In genomic region chr19:10416083-10416379, GRCh38 we compare ENCODE assay signal across 8 cellular contexts. TPM values are rescaled to one million over a fixed set of nuclear protein-coding genes. Genes with fewer than 3 reads are reported as not detected.
A peak's percentile ranks its signal among the peaks of the same experiment; 100 is the strongest.
DNase-seq lines count a peak whose midpoint lies in the region; ATAC-seq and TF ChIP-seq lines count a peak whose summit lies in the region.

No MANE protein-coding gene starts in this region.

- BruUV-seq in MCF 10A (replicated peaks; lab: Mats Ljungman, UMichigan), result no TSS peak

- H3K4me3 ChIP-seq in breast epithelium, result peak overlapping the region; percentile 24 to 69 (median 48)
- peak overlapping the region; percentile 45 to 58 for H3K4me3 ChIP-seq in ascending aorta
- peak overlapping the region in 2 of 3 donors; percentile 35 to 53 for H3K4me3 ChIP-seq in liver (ENCODE audit: low read depth in 1 of 3, low read length in 3 of 3)
- peak overlapping the region; percentile 40 to 56 (median 50) for H3K4me3 ChIP-seq in upper lobe of left lung

- H3K36me3 Mint-ChIP-seq in MCF 10A (ENCODE audit: insufficient read depth, unreplicated experiment), result no peaks in the 10 kb centered on the region

- ATAC-seq in upper lobe of left lung (ENCODE audit: low FRiP score in 2 of 2) (no peak), GM19351 (IDR thresholded peaks at IDR 0.05; ENCODE audit: unreplicated experiment) (no peak), HG03571 (IDR thresholded peaks at IDR 0.05; ENCODE audit: unreplicated experiment) (no peak)

- H3K27me3 ChIP-seq in breast epithelium, result peaks cover 20 to 42% of the 10 kb centered on the region in 2 donors
- peaks cover 36% of the 10 kb centered on the region for H3K27me3 ChIP-seq in ascending aorta
- peaks cover 0 to 8% (median 3%) of the 10 kb centered on the region in 4 donors for H3K27me3 ChIP-seq in liver (ENCODE audit: control insufficient read depth in 4 of 4, insufficient read depth in 4 of 4, low read length in 3 of 4)
- peaks cover 2 to 46% (median 29%) of the 10 kb centered on the region in 4 donors for H3K27me3 ChIP-seq in upper lobe of left lung

- DNase-seq in breast epithelium (ENCODE audit: low spot score in 2 of 2), result no peak
- DNase-seq in MCF 10A (ENCODE audit: unreplicated experiment), result no peak
- no peak for DNase-seq in ascending aorta (ENCODE audit: low spot score in 2 of 2)
- DNase-seq in upper lobe of left lung, result no peak
- no peak for DNase-seq in NK-92 (lab: John Stamatoyannopoulos, UW; ENCODE audit: unreplicated experiment)

- peak overlapping the region in 1 of 2 donors; percentile 36 for H3K9ac ChIP-seq in liver (ENCODE audit: low read depth in 1 of 2, low read length in 2 of 2)

- no peak for TF ChIP-seq RAD21 in liver (IDR thresholded peaks at IDR 0.05)

- CTCF ChIA-PET in MCF 10A (lab: Yijun Ruan, JAX), result interaction anchor here (1.2 to 6.4 kb wide), 3 partner anchors 8 to 19 kb away, joined by 5 to 74 read pairs (median 6); partner anchors contain the start of gene CDC37

- no peak overlapping the region for H3K27ac ChIP-seq in breast epithelium
- no peak overlapping the region for H3K27ac ChIP-seq in ascending aorta
- H3K27ac ChIP-seq in liver (ENCODE audit: low read depth in 1 of 2, low read length in 2 of 2), result no peak overlapping the region
- H3K27ac ChIP-seq in upper lobe of left lung, result peak overlapping the region; percentile 19 to 77 (median 49)

- intact Hi-C loops in breast epithelium (cut with DNase I; ENCODE audit: low total_unique reads), result loop anchor here (5.0 kb wide), 1 partner anchor 1869 kb away; no protein-coding TSS in a partner anchor
- intact Hi-C loops in MCF 10A (cut with micrococcal nuclease), result no loop called here
- intact Hi-C loops in ascending aorta (cut with DNase I), result no loop called here

- H3K27me3 Mint-ChIP-seq in MCF 10A (ENCODE audit: insufficient read depth, unreplicated experiment), result peaks cover 28% of the 10 kb centered on the region

- TF ChIP-seq CTCF in breast epithelium (IDR thresholded peaks at IDR 0.05) (no peak), MCF 10A (IDR thresholded peaks at IDR 0.05; ENCODE audit: unreplicated experiment) (no peak), ascending aorta (IDR thresholded peaks at IDR 0.05) (no peak), liver (IDR thresholded peaks at IDR 0.05; ENCODE audit: low read depth, low read length, missing input control) (no peak), upper lobe of left lung (IDR thresholded peaks at IDR 0.05) (no peak)

- no peak for TF ChIP-seq POLR2A in breast epithelium (IDR thresholded peaks at IDR 0.05)
- no peak for TF ChIP-seq POLR2A in upper lobe of left lung (IDR thresholded peaks at IDR 0.05)

- POLR2A ChIA-PET in MCF 10A (lab: Yijun Ruan, JAX), result no interaction called here

- H3K4me1 ChIP-seq in breast epithelium, result peaks cover 8 to 14% of the 10 kb centered on the region in 2 donors
- H3K4me1 ChIP-seq in ascending aorta, result peaks cover 20 to 23% of the 10 kb centered on the region in 2 donors
- peaks cover 5 to 25% (median 13%) of the 10 kb centered on the region in 4 donors for H3K4me1 ChIP-seq in liver (ENCODE audit: control insufficient read depth in 4 of 4, insufficient read depth in 4 of 4, low read length in 3 of 4)
- peaks cover 38 to 60% (median 45%) of the 10 kb centered on the region in 4 donors for H3K4me1 ChIP-seq in upper lobe of left lung

- H3K36me3 ChIP-seq in breast epithelium (no peaks in the 10 kb centered on the region), ascending aorta (no peaks in the 10 kb centered on the region), liver (ENCODE audit: control insufficient read depth in 4 of 4, insufficient read depth in 3 of 4, low read depth in 1 of 4, low read length in 3 of 4) (no peaks in the 10 kb centered on the region), upper lobe of left lung (no peaks in the 10 kb centered on the region)

- H3K9me3 ChIP-seq in breast epithelium, result no peaks in the 10 kb centered on the region
- peaks cover 0 to 6% of the 10 kb centered on the region in 2 donors for H3K9me3 ChIP-seq in ascending aorta
- H3K9me3 ChIP-seq in liver (ENCODE audit: control insufficient read depth in 4 of 4, low read length in 3 of 4), result no peaks in the 10 kb centered on the region
- H3K9me3 ChIP-seq in upper lobe of left lung, result peaks cover 0 to 3% (median 1%) of the 10 kb centered on the region in 4 donors

- H3K4me1 Mint-ChIP-seq in MCF 10A (ENCODE audit: insufficient read depth, unreplicated experiment), result peaks cover 25% of the 10 kb centered on the region

- TF ChIP-seq EP300 in upper lobe of left lung (IDR thresholded peaks at IDR 0.05), result no peak

- H3K4me3 Mint-ChIP-seq in MCF 10A (ENCODE audit: unreplicated experiment), result no peak overlapping the region

- WGBS in liver, result 3% methylated on average over 9 of the region's 9 CpGs
- WGBS in upper lobe of left lung, 2 donors, result 0 to 3% methylated on average over 4 to 9 of the region's 9 CpGs

- H3K9me3 Mint-ChIP-seq in MCF 10A (ENCODE audit: unreplicated experiment), result no peaks in the 10 kb centered on the region

- H3K27ac Mint-ChIP-seq in MCF 10A (ENCODE audit: low read depth, unreplicated experiment), result no peak overlapping the region

TF ChIP-seq in liver, 16 proteins besides CTCF, POLR2A, EP300 and RAD21 (continues in another document):
- TF ChIP-seq NR2F2 (IDR thresholded peaks at IDR 0.05), result no peak
- no peak for TF ChIP-seq ZBTB33 (IDR thresholded peaks at IDR 0.05)
- TF ChIP-seq TAF1 (conservative IDR thresholded peaks at IDR 0.05), result no peak
- no peak for TF ChIP-seq ATF3 (IDR thresholded peaks at IDR 0.05)
- TF ChIP-seq FOXA1 (IDR thresholded peaks at IDR 0.05), result no peak
- no peak for TF ChIP-seq YY1 (IDR thresholded peaks at IDR 0.05)
- no peak for TF ChIP-seq EGR1 (IDR thresholded peaks at IDR 0.05; ENCODE audit: low read depth in 2 of 2)
- TF ChIP-seq FOXA2 (IDR thresholded peaks at IDR 0.05), result no peak
- no peak for TF ChIP-seq HNF4A (conservative IDR thresholded peaks at IDR 0.05)
- TF ChIP-seq REST (IDR thresholded peaks at IDR 0.05), result no peak
- TF ChIP-seq GABPA (IDR thresholded peaks at IDR 0.05 in 1 of 2, conservative IDR thresholded peaks at IDR 0.05 in 1 of 2), result no peak
- no peak for TF ChIP-seq HNF4G (IDR thresholded peaks at IDR 0.05)
- no peak for TF ChIP-seq JUND (IDR thresholded peaks at IDR 0.05)

RNA-seq across cellular contexts. Expression of gene PDE4A, which starts 4.3 kb away (rescaled TPM):
- 10 to 100 TPM in 2 of 3 donors, 1 to 10 TPM in 1; 5.6 to 20.3 (median 12.1) TPM for total RNA-seq in breast epithelium
- total RNA-seq in MCF 10A (2022), result 0.42 and 0.49 TPM in 2 replicates
- 59.9 TPM for total RNA-seq in ascending aorta
- total RNA-seq in liver, result 1 to 10 TPM; 1.1 to 2.3 TPM
- 1 to 10 TPM in 1 of 2 donors, under 1 TPM in 1; 0.90 to 1.5 TPM for polyA plus RNA-seq in liver
- 10 to 100 TPM; 22.8 to 38.2 (median 31.2) TPM for total RNA-seq in upper lobe of left lung

RNA-seq across cellular contexts. Expression of gene CDC37, which starts 12.7 kb away (rescaled TPM):
- 100 to 1,000 TPM; 141 to 213 (median 172) TPM for total RNA-seq in breast epithelium
- total RNA-seq in MCF 10A (2022), result 164 and 188 TPM in 2 replicates
- total RNA-seq in ascending aorta, result 183 TPM
- total RNA-seq in liver, result 10 to 100 TPM; 46.0 to 52.3 TPM
- polyA plus RNA-seq in liver, result 10 to 100 TPM; 61.2 to 69.9 TPM
- total RNA-seq in upper lobe of left lung, result 100 to 1,000 TPM; 104 to 388 (median 169) TPM

RNA-seq across cellular contexts. Expression of gene TYK2, which starts 35.7 kb away (rescaled TPM):
- total RNA-seq in breast epithelium, result 100 to 1,000 TPM in 2 of 3 donors, 10 to 100 TPM in 1; 61.6 to 109 (median 104) TPM
- 75.0 and 83.7 TPM in 2 replicates for total RNA-seq in MCF 10A (2022)
- 80.7 TPM for total RNA-seq in ascending aorta
- 10 to 100 TPM; 59.2 to 60.0 TPM for total RNA-seq in liver
- 10 to 100 TPM; 47.9 to 63.1 TPM for polyA plus RNA-seq in liver
- total RNA-seq in upper lobe of left lung, result 100 to 1,000 TPM in 5 of 6 donors, 10 to 100 TPM in 1; 91.5 to 569 (median 152) TPM

Comparison
In these comparisons a context has a peak if more than half of its experiments do, and no peak if none do; other contexts are left out.
1. H3K27ac ChIP-seq: peak in upper lobe of left lung (4 of 4); none in breast epithelium (0 of 2), ascending aorta (0 of 2) and liver (0 of 2).
2. Peak in every context shown above with its lines, with median percentiles within 50 percentile points of each other: H3K4me3 ChIP-seq.